ENCODE assay signal across 8 cellular contexts in the genomic region with DNA sequence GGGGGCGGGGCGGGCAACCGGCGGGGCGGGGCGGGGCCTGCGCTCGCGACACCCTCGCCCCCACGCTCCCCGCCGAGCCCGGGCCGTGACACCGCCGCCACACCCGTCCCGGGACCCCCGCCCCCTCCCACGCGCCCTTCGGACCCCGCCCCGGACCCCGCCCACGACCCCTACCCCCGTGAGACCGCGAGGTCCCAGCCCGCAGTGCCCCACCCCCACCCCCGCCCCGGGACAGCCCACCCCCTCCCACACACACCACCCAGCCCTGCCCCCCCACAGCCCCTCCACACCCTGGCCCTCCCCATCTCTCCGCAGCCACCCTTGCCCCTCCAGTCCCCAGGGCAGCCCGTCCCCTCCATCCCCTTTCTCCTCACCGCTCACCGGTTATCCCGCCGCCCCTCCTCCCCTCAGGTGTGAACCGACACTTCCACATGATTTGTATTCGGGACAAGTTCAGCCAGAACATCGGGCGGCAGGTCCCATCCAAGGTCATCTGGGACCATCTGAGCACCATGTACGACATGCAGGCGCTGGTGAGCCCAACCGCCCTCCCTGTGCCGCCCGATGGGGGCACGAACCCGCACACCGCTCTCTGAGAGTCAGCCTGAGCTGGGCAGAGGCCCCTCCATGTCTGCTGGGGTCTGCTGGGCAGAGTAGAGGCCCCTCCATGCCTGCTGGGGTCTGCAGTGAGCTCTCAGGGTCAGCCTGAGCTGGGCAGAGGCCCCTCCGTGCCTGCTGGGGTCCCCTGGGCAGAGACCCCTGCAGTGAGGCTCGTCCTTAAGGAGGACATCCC. TPM values are rescaled to one million over a fixed set of nuclear protein-coding genes. Genes with fewer than 3 reads are reported as not detected.
DNase-seq lines count a peak whose midpoint lies in the region; ATAC-seq, FAIRE-seq and TF ChIP-seq lines count a peak whose summit lies in the region.

No MANE protein-coding gene starts in this region.

- H3K4me3 Mint-ChIP-seq in activated CD4-positive, alpha-beta T cell treated with anti-CD3 and anti-CD28 coated beads for 36 hours, result peak overlapping the region; percentile 76

- intact Hi-C loops in activated CD4-positive, alpha-beta T cell treated with anti-CD3 and anti-CD28 coated beads for 36 hours (cut with DNase I, micrococcal nuclease), result loop anchor here (1.0 to 10.0 kb wide), 7 partner anchors 7 to 830 kb away; a partner anchor contains a TSS
- intact Hi-C loops in K562 (cut with micrococcal nuclease), result no loop called here

- POLR2A ChIA-PET in activated CD4-positive, alpha-beta T cell treated with anti-CD3 and anti-CD28 coated beads for 36 hours (lab: Charles Lee), result interaction anchor here (2.7 kb wide), 1 partner anchor 65 kb away, joined by 10 read pairs; a partner anchor contains a TSS
- POLR2A ChIA-PET in K562 (lab: Yijun Ruan, JAX), result interaction anchor here (0.7 to 1.5 kb wide), 3 partner anchors 18 to 91 kb away, joined by 3 to 7 read pairs (median 3); no protein-coding TSS in a partner anchor

- H3K27ac ChIP-seq in K562 (ENCODE audit: extremely low read depth, low read depth, low read length) (peak overlapping the region; percentile 88), liver (ENCODE audit: low read depth in 1 of 2, low read length in 2 of 2) (peak overlapping the region; percentile 18 to 79), thymus (ENCODE audit: low read depth) (peak overlapping the region; percentile 85)

- H3K27me3 ChIP-seq in K562 (ENCODE audit: control insufficient read depth in 2 of 2, insufficient read depth in 2 of 2, low read length in 2 of 2), result no peaks in the 10 kb centered on the region
- H3K27me3 ChIP-seq in liver (ENCODE audit: control insufficient read depth in 4 of 4, insufficient read depth in 4 of 4, low read length in 3 of 4), result no peaks in the 10 kb centered on the region
- no peaks in the 10 kb centered on the region for H3K27me3 ChIP-seq in thymus (ENCODE audit: control insufficient read depth, insufficient read depth)

- no peaks in the 10 kb centered on the region for H3K9me3 Mint-ChIP-seq in activated CD4-positive, alpha-beta T cell treated with anti-CD3 and anti-CD28 coated beads for 36 hours (ENCODE audit: low read depth)

- no peak for DNase-seq in activated CD4-positive, alpha-beta T cell treated with anti-CD3 and anti-CD28 coated beads for 36 hours
- no peak for DNase-seq in activated CD4-positive, alpha-beta T cell treated with anti-CD3 and anti-CD28 coated beads, Interleukin-2, amount 50 U/mL, for 1 hour
- DNase-seq in K562 (ENCODE audit: extremely low read depth in 1 of 4, low spot score in 3 of 4), result peak in 2 of 4 experiments; percentile 85 to 87
- DNase-seq in NCI-H1436 treated with DMSO at 0.1 percent for 48 hours (lab: John Stamatoyannopoulos, UW), result no peak

- H2AFZ ChIP-seq in K562 (ENCODE audit: low read depth, low read length), result peak overlapping the region; percentile 84

- WGBS in K562 (ENCODE audit: insufficient coverage, low coverage, missing lambda C conversion rate), result 47% methylated on average over 13 of the region's 53 CpGs
- WGBS in liver, result 22% methylated on average over 53 of the region's 53 CpGs
- 34% methylated on average over 47 of the region's 53 CpGs for WGBS in thymus

- no peak for ATAC-seq in activated CD4-positive, alpha-beta T cell treated with anti-CD3 and anti-CD28 coated beads for 36 hours
- ATAC-seq in K562 (peak; percentile 1; the same call in 1 of the 3 replicates), GM21529 (IDR thresholded peaks at IDR 0.05; ENCODE audit: unreplicated experiment) (no peak), HG02870 (IDR thresholded peaks at IDR 0.05; ENCODE audit: unreplicated experiment) (no peak)

- FAIRE-seq in K562 (lab: Jason Lieb, UNC), result no peak

- BruUV-seq in K562 (replicated peaks; lab: Mats Ljungman, UMichigan), result TSS peak; percentile 22

- H3K9me3 ChIP-seq in K562 (replicated peaks; ENCODE audit: control insufficient read depth, insufficient read depth, low read depth, low read length), result no peaks in the 10 kb centered on the region
- no peaks in the 10 kb centered on the region for H3K9me3 ChIP-seq in liver (ENCODE audit: control insufficient read depth in 4 of 4, low read length in 3 of 4)
- no peaks in the 10 kb centered on the region for H3K9me3 ChIP-seq in thymus (ENCODE audit: control insufficient read depth)

- no peaks in the 10 kb centered on the region for H3K27me3 Mint-ChIP-seq in activated CD4-positive, alpha-beta T cell treated with anti-CD3 and anti-CD28 coated beads for 36 hours

- H3K36me3 ChIP-seq in K562 (ENCODE audit: control insufficient read depth, insufficient read depth, low read length) (peaks cover 39% of the 10 kb centered on the region; the same call in 2 of the 3 replicates), liver (ENCODE audit: control insufficient read depth in 4 of 4, insufficient read depth in 3 of 4, low read depth in 1 of 4, low read length in 3 of 4) (peaks cover 0 to 15% (median 10%) of the 10 kb centered on the region in 4 donors), thymus (ENCODE audit: control insufficient read depth, insufficient read depth) (peaks cover 28% of the 10 kb centered on the region)

- no peaks in the 10 kb centered on the region for H4K20me1 ChIP-seq in K562 (replicated peaks; ENCODE audit: control insufficient read depth, insufficient read depth, low read length)

- peak overlapping the region; percentile 24 for H3K27ac Mint-ChIP-seq in activated CD4-positive, alpha-beta T cell treated with anti-CD3 and anti-CD28 coated beads for 36 hours

- TF ChIP-seq EP300 in K562 (IDR thresholded peaks at IDR 0.05; ENCODE audit: low read length), result no peak

- peaks cover 24% of the 10 kb centered on the region for H3K36me3 Mint-ChIP-seq in activated CD4-positive, alpha-beta T cell treated with anti-CD3 and anti-CD28 coated beads for 36 hours (ENCODE audit: low read depth)

- H3K4me1 ChIP-seq in K562 (replicated peaks in 1 of 2; ENCODE audit: control insufficient read depth in 2 of 2, insufficient read depth in 2 of 2, low read length in 2 of 2), result peaks cover 10 to 60% of the 10 kb centered on the region in 2 experiments; a peak in 4 of 5 replicates
- peaks cover 13 to 47% (median 30%) of the 10 kb centered on the region in 4 donors for H3K4me1 ChIP-seq in liver (ENCODE audit: control insufficient read depth in 4 of 4, insufficient read depth in 4 of 4, low read length in 3 of 4)
- peaks cover 12% of the 10 kb centered on the region for H3K4me1 ChIP-seq in thymus (ENCODE audit: control insufficient read depth, insufficient read depth, low read length)

- TF ChIP-seq CTCF in K562 (IDR thresholded peaks at IDR 0.05 in 2 of 3, conservative IDR thresholded peaks at IDR 0.05 in 1 of 3; ENCODE audit: insufficient read depth in 2 of 3, low read depth in 1 of 3, low read length in 3 of 3) (no peak), liver (IDR thresholded peaks at IDR 0.05; ENCODE audit: low read depth, low read length, missing input control) (no peak)

- peaks cover 25% of the 10 kb centered on the region for H3K4me1 Mint-ChIP-seq in activated CD4-positive, alpha-beta T cell treated with anti-CD3 and anti-CD28 coated beads for 36 hours

- H3K4me3 ChIP-seq in K562 (peak overlapping the region; percentile 61), liver (ENCODE audit: low read depth in 1 of 3, low read length in 3 of 3) (peak overlapping the region in 2 of 3 donors; percentile 40 to 80), thymus (ENCODE audit: low read length) (peak overlapping the region; percentile 86)

- TF ChIP-seq POLR2A in K562 (conservative IDR thresholded peaks at IDR 0.05), result no peak

- CTCF ChIA-PET in activated CD4-positive, alpha-beta T cell treated with anti-CD3 and anti-CD28 coated beads for 36 hours (lab: Charles Lee), result interaction anchor here (0.6 to 1.0 kb wide), 3 partner anchors 65 to 257 kb away, joined by 3 read pairs; a partner anchor contains a TSS
- CTCF ChIA-PET in K562 (lab: Yijun Ruan, JAX; ENCODE audit: low intra/inter-chr PET ratio), result no interaction called here

- in situ Hi-C loops in K562 (cut with MboI), result no loop called here

- H3K79me2 ChIP-seq in K562 (ENCODE audit: control insufficient read depth, insufficient read depth, low read length), result peaks cover 12% of the 10 kb centered on the region; the same call in 2 of the 3 replicates

- peak overlapping the region; percentile 86 for H3K4me2 ChIP-seq in K562 (ENCODE audit: insufficient read depth, low read length)

- H3K9ac ChIP-seq in K562 (ENCODE audit: insufficient read depth in 1 of 2, low read depth in 2 of 2, low read length in 2 of 2) (peak overlapping the region; percentile 76 to 95; a peak in 3 of 4 replicates), liver (ENCODE audit: low read depth in 1 of 2, low read length in 2 of 2) (peak overlapping the region in 1 of 2 donors; percentile 45)

- TF ChIP-seq RAD21 in K562 (CRISPR knock-in tag; conservative IDR thresholded peaks at IDR 0.05 in 1 of 2, IDR thresholded peaks at IDR 0.05 in 1 of 2) (no peak), liver (IDR thresholded peaks at IDR 0.05) (no peak)

- no peaks in the 10 kb centered on the region for H3K9me1 ChIP-seq in K562 (ENCODE audit: control insufficient read depth, insufficient read depth, low read length)

RNA-seq across cellular contexts. Expression of a gene that starts 0.6 kb away (rescaled TPM):
- total RNA-seq in activated CD4-positive, alpha-beta T cell treated with anti-CD3 and anti-CD28 coated beads for 36 hours, result 10 to 100 TPM; 14.5 to 15.0 TPM
- 11.0 and 21.6 TPM in 2 replicates for total RNA-seq in K562 (2011; cell fraction: chromatin; rRNA removed; ENCODE audit: low replicate concordance)
- 16.4 and 17.2 TPM in 2 replicates for total RNA-seq in K562 (2011; cell fraction: nucleolus; rRNA removed)
- total RNA-seq in K562 (2011; cell fraction: nucleoplasm; rRNA removed), result 12.8 and 15.0 TPM in 2 replicates
- total RNA-seq in K562 (2014; rRNA removed) (31.3 and 37.0 TPM in 2 replicates), K562 (2014; rRNA removed; fragmentation: Illumina TruSeq; extraction: Trizol) (18.1 TPM in 2 replicates), K562 (2015; rRNA removed; fragmentation: Illumina TruSeq; extraction: Trizol) (25.2 and 25.7 TPM in 2 replicates), K562 (2021) (25.1 and 26.1 TPM in 2 replicates), liver (1 to 10 TPM; 4.5 to 6.6 TPM)
- polyA plus RNA-seq in K562 (2011; rRNA removed) (18.7 and 20.7 TPM in 2 replicates), K562 (2014; fragmentation: Illumina TruSeq; extraction: Trizol) (18.4 and 21.0 TPM in 2 replicates), K562 (2014; fragmentation: Nextera tagmentation; extraction: Ambion mirVana) (1 to 10 TPM; 1.9 to 2.8 TPM), K562 (2014; rRNA removed) (26.3 and 26.7 TPM in 2 replicates), liver (1 to 10 TPM; 5.2 to 6.8 TPM), thymus (14.4 TPM)
- polyA plus RNA-seq in K562 (2011; cell fraction: cytosol; rRNA removed), result 20.8 and 28.5 TPM in 2 replicates
- polyA plus RNA-seq in K562 (2011; cell fraction: nucleus; rRNA removed), result 27.0 and 39.1 TPM in 2 replicates
- 14.8 and 21.7 TPM in 2 replicates for polyA plus RNA-seq in K562 (2012)
- 12.7 and 15.7 TPM in 2 replicates for polyA minus RNA-seq in K562 (2011; rRNA and poly(A)+ RNA removed)
- 9.6 and 11.5 TPM in 2 replicates for polyA minus RNA-seq in K562 (2011; cell fraction: cytosol; rRNA and poly(A)+ RNA removed)
- 9.4 and 12.2 TPM in 2 replicates for polyA minus RNA-seq in K562 (2011; cell fraction: nucleus; rRNA and poly(A)+ RNA removed)

RNA-seq across cellular contexts. Expression of a gene that starts 7.7 kb away (rescaled TPM):
- 10 to 100 TPM; 43.8 to 44.7 TPM for total RNA-seq in activated CD4-positive, alpha-beta T cell treated with anti-CD3 and anti-CD28 coated beads for 36 hours
- 16.5 and 43.5 TPM in 2 replicates for total RNA-seq in K562 (2011; cell fraction: chromatin; rRNA removed; ENCODE audit: low replicate concordance)
- 33.8 and 38.4 TPM in 2 replicates for total RNA-seq in K562 (2011; cell fraction: nucleolus; rRNA removed)
- total RNA-seq in K562 (2011; cell fraction: nucleoplasm; rRNA removed), result 22.4 and 24.6 TPM in 2 replicates
- total RNA-seq in K562 (2014; rRNA removed) (56.3 and 56.5 TPM in 2 replicates), K562 (2014; rRNA removed; fragmentation: Illumina TruSeq; extraction: Trizol) (8.9 and 10.3 TPM in 2 replicates), K562 (2015; rRNA removed; fragmentation: Illumina TruSeq; extraction: Trizol) (17.5 and 18.7 TPM in 2 replicates), K562 (2021) (33.1 and 36.5 TPM in 2 replicates), liver (10 to 100 TPM; 22.8 to 59.4 TPM)
- polyA plus RNA-seq in K562 (2011; rRNA removed) (23.3 and 25.4 TPM in 2 replicates), K562 (2014; fragmentation: Illumina TruSeq; extraction: Trizol) (16.6 and 22.0 TPM in 2 replicates), K562 (2014; fragmentation: Nextera tagmentation; extraction: Ambion mirVana) (under 1 TPM; 0.39 TPM), K562 (2014; rRNA removed) (34.2 and 36.7 TPM in 2 replicates), liver (10 to 100 TPM in 1 of 2 donors, 1 to 10 TPM in 1; 5.9 to 35.9 TPM), thymus (90.4 TPM)
- 15.8 and 36.7 TPM in 2 replicates for polyA plus RNA-seq in K562 (2011; cell fraction: cytosol; rRNA removed)
- polyA plus RNA-seq in K562 (2011; cell fraction: nucleus; rRNA removed), result 32.3 and 48.8 TPM in 2 replicates
- 21.1 and 26.0 TPM in 2 replicates for polyA plus RNA-seq in K562 (2012)
- 17.7 and 23.1 TPM in 2 replicates for polyA minus RNA-seq in K562 (2011; rRNA and poly(A)+ RNA removed)
- 19.9 and 22.3 TPM in 2 replicates for polyA minus RNA-seq in K562 (2011; cell fraction: cytosol; rRNA and poly(A)+ RNA removed)
- polyA minus RNA-seq in K562 (2011; cell fraction: nucleus; rRNA and poly(A)+ RNA removed), result 8.8 and 9.7 TPM in 2 replicates

RNA-seq across cellular contexts. Expression of a gene that starts 20.0 kb away (rescaled TPM):
- not detected for total RNA-seq in activated CD4-positive, alpha-beta T cell treated with anti-CD3 and anti-CD28 coated beads for 36 hours
- total RNA-seq in K562 (2011; cell fraction: chromatin; rRNA removed; ENCODE audit: low replicate concordance), result 2.5 and 7.3 TPM in 2 replicates
- 4.0 and 4.9 TPM in 2 replicates for total RNA-seq in K562 (2011; cell fraction: nucleolus; rRNA removed)
- total RNA-seq in K562 (2011; cell fraction: nucleoplasm; rRNA removed), result 2.8 and 4.0 TPM in 2 replicates
- total RNA-seq in K562 (2014; rRNA removed), result 0.77 and 1.9 TPM in 2 replicates
- total RNA-seq in K562 (2014; rRNA removed; fragmentation: Illumina TruSeq; extraction: Trizol), result 0.18 and 0.51 TPM in 2 replicates
- 0.98 and 1.4 TPM in 2 replicates for total RNA-seq in K562 (2015; rRNA removed; fragmentation: Illumina TruSeq; extraction: Trizol)
- 1.3 and 1.7 TPM in 2 replicates for total RNA-seq in K562 (2021)
- 1.3 and 2.5 TPM in 2 replicates for polyA plus RNA-seq in K562 (2011; rRNA removed)
- 1.7 and 1.9 TPM in 2 replicates for polyA plus RNA-seq in K562 (2011; cell fraction: cytosol; rRNA removed)
- polyA plus RNA-seq in K562 (2011; cell fraction: nucleus; rRNA removed), result 12.1 and 20.8 TPM in 2 replicates
- polyA plus RNA-seq in K562 (2012), result 2.0 and 3.0 TPM in 2 replicates
- 0.48 and 0.76 TPM in 2 replicates for polyA plus RNA-seq in K562 (2014; fragmentation: Illumina TruSeq; extraction: Trizol)
- polyA plus RNA-seq in K562 (2014; fragmentation: Nextera tagmentation; extraction: Ambion mirVana), result under 1 TPM in 1 of 2 experiments, not detected in 1; 0.14 TPM
- 3.0 and 3.6 TPM in 2 replicates for polyA plus RNA-seq in K562 (2014; rRNA removed)
- polyA minus RNA-seq in K562 (2011; rRNA and poly(A)+ RNA removed), result 0.35 and 0.87 TPM in 2 replicates
- 1.3 TPM in 1 of 2 replicates, not detected in the other for polyA minus RNA-seq in K562 (2011; cell fraction: cytosol; rRNA and poly(A)+ RNA removed)
- 1.2 and 2.3 TPM in 2 replicates for polyA minus RNA-seq in K562 (2011; cell fraction: nucleus; rRNA and poly(A)+ RNA removed)
- total RNA-seq in liver, result under 1 TPM; 0.92 to 0.98 TPM
- polyA plus RNA-seq in liver, result 1 to 10 TPM; 1.2 to 2.0 TPM
- polyA plus RNA-seq in thymus, result 7.0 TPM
